1 cellular context compared by ENCODE assay signal in the genomic region with DNA sequence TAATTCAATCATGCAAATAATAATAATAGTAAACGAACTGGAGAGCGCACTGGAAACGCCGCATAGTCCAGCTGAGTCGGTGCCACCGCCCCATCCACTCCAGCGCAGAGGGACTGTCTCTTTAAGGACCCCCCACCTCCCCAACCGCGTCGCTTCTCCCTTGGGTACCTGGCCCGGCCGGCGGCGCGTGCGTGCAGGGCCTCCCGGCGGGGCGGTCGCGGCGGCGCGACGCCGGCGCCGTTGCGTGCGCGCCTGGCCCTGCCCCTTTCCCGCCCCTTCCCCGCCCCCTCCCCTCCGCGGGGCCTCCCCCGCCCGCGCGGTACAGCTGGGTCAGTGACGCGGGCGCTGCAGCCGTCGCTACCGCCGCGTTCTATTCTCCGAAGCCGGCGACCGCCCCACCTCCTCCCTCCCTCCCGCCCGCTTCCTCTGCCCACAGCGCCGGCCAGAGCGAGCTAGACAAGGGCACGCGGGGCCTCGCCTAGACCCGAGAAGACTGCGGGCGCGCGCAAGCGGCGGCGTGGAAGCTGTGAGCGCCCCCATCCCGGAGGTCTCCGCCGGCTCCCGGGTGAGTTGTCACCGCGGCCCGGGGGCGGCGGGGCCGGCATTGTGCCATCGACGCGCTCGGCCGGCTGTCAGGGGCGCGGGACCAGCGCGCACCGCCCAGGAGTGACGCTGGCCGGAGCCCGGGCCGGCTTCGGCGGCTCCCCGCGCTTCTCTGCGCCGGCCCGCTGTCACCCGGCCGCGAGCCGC.
TF ChIP-seq lines count a peak whose summit lies in the region.

A gene with protein sequence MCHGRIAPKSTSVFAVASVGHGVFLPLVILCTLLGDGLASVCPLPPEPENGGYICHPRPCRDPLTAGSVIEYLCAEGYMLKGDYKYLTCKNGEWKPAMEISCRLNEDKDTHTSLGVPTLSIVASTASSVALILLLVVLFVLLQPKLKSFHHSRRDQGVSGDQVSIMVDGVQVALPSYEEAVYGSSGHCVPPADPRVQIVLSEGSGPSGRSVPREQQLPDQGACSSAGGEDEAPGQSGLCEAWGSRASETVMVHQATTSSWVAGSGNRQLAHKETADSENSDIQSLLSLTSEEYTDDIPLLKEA (plus strand): TSS at position 333 of the 750 bp plus-strand sequence. CDS start 46,997 bp downstream, outside the sequence.

TF ChIP-seq in SK-N-SH treated with all-trans-retinoic acid at 6 μM for 48 hours, 23 proteins besides CTCF, POLR2A, EP300 and RAD21 (continued from another document):
- TF ChIP-seq, protein P1, sequence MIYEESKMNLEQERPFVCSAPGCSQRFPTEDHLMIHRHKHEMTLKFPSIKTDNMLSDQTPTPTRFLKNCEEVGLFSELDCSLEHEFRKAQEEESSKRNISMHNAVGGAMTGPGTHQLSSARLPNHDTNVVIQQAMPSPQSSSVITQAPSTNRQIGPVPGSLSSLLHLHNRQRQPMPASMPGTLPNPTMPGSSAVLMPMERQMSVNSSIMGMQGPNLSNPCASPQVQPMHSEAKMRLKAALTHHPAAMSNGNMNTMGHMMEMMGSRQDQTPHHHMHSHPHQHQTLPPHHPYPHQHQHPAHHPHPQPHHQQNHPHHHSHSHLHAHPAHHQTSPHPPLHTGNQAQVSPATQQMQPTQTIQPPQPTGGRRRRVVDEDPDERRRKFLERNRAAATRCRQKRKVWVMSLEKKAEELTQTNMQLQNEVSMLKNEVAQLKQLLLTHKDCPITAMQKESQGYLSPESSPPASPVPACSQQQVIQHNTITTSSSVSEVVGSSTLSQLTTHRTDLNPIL (CRISPR knock-in tag; IDR thresholded peaks at IDR 0.05; ENCODE audit: low read depth), result no peak
- TF ChIP-seq BACH2 (CRISPR knock-in tag; IDR thresholded peaks at IDR 0.05; ENCODE audit: borderline replicate concordance) (no peak), ZNF565 (CRISPR knock-in tag; conservative IDR thresholded peaks at IDR 0.05; ENCODE audit: low read depth) (no peak), ESRRG (CRISPR knock-in tag; IDR thresholded peaks at IDR 0.05) (no peak), PPARA (CRISPR knock-in tag; IDR thresholded peaks at IDR 0.05; ENCODE audit: borderline replicate concordance) (no peak), OSR1 (CRISPR knock-in tag; IDR thresholded peaks at IDR 0.05) (no peak), SNAI2 (CRISPR knock-in tag; IDR thresholded peaks at IDR 0.05) (no peak)
